ENCODE assay signal across 8 cellular contexts in the genomic region with DNA sequence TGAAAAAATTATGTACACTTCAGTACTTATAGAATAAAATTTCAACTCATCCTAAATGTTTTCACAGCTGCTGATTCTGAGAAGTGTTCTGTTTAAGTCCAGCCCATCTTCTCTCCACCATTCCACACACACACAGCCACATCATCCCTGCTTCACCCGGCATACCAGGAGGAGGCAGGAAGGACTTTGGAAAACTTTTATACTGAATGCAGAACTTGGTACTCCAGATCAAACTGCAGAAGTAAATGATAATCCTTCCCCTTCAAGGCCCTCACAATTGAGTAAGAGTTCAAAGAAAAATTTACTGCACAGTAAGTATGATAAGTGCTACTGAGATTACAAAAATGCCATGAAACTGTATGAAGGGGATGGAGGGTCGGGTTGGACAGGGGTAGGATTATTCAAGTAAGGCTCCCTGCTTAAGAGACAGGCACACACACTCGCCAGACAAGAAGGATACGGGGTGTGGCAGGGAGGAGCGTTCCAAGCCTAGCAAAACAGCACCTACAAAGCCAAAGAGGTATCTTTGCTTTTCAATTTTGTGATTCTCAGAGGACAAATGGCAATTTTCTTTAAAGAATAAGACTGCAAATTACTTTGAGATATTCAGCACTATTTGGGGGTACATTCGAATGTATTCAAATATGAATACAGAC. TPM values are rescaled to one million over a fixed set of nuclear protein-coding genes. Genes with fewer than 3 reads are reported as not detected.
A peak's percentile ranks its signal among the peaks of the same experiment; 100 is the strongest.
DNase-seq lines count a peak whose midpoint lies in the region; ATAC-seq and TF ChIP-seq lines count a peak whose summit lies in the region.

No MANE protein-coding gene starts in this region.

- WGBS in gastroesophageal sphincter (ENCODE audit: low coverage in 1 of 2), 2 donors = 15 to 28% methylated on average over 5 to 6 of the region's 6 CpGs

- no peak for TF ChIP-seq POLR2A in gastroesophageal sphincter (IDR thresholded peaks at IDR 0.05)

- H3K4me3 Mint-ChIP-seq in activated CD4-positive, alpha-beta memory T cell treated with anti-CD3 and anti-CD28 coated beads for 36 hours = peak overlapping the region; percentile 35
- no peak overlapping the region for H3K4me3 Mint-ChIP-seq in activated CD4-positive, alpha-beta memory T cell treated with anti-CD3 and anti-CD28 coated beads, Interleukin-2, amount 10 ng/mL, durations not matched to agents 7 days and 5 days
- peak overlapping the region; percentile 97 for H3K4me3 Mint-ChIP-seq in WTC11

- peak overlapping the region in 2 of 5 donors; percentile 20 to 40 for H3K9ac ChIP-seq in subcutaneous abdominal adipose tissue (ENCODE audit: low read length in 5 of 5)

- no peak for DNase-seq in activated CD4-positive, alpha-beta memory T cell treated with anti-CD3 and anti-CD28 coated beads for 36 hours
- DNase-seq in activated CD4-positive, alpha-beta memory T cell treated with anti-CD3 and anti-CD28 coated beads, Interleukin-2, amount 10 ng/mL, durations not matched to agents 7 days and 5 days = no peak
- no peak for DNase-seq in WTC11 (ENCODE audit: low spot score)
- DNase-seq in DMS 273 (lab: John Stamatoyannopoulos, UW; ENCODE audit: unreplicated experiment) = no peak
- DNase-seq in ecto neural progenitor cell (ENCODE audit: low spot score) = no peak
- DNase-seq in NCI-H1105 treated with DMSO at 0.1 percent for 48 hours (lab: John Stamatoyannopoulos, UW) = no peak

- TF ChIP-seq EP300 in gastroesophageal sphincter (IDR thresholded peaks at IDR 0.05) = no peak

- H3K4me3 ChIP-seq in gastroesophageal sphincter (peak overlapping the region; percentile 21 to 96), subcutaneous abdominal adipose tissue (ENCODE audit: low read depth in 1 of 5, low read length in 5 of 5) (peak overlapping the region in 2 of 5 donors; percentile 14 to 83)

- peaks cover 62% of the 10 kb centered on the region for H3K4me1 Mint-ChIP-seq in activated CD4-positive, alpha-beta memory T cell treated with anti-CD3 and anti-CD28 coated beads for 36 hours (ENCODE audit: low read depth)
- H3K4me1 Mint-ChIP-seq in activated CD4-positive, alpha-beta memory T cell treated with anti-CD3 and anti-CD28 coated beads, Interleukin-2, amount 10 ng/mL, durations not matched to agents 7 days and 5 days = peaks cover 53% of the 10 kb centered on the region
- H3K4me1 Mint-ChIP-seq in WTC11 = peaks cover 64% of the 10 kb centered on the region

- no peaks in the 10 kb centered on the region for H3K9me3 ChIP-seq in gastroesophageal sphincter
- H3K9me3 ChIP-seq in subcutaneous abdominal adipose tissue (ENCODE audit: control insufficient read depth in 5 of 5, low read length in 5 of 5) = no peaks in the 10 kb centered on the region

- H3K36me3 ChIP-seq in gastroesophageal sphincter (no peaks in the 10 kb centered on the region), subcutaneous abdominal adipose tissue (ENCODE audit: control insufficient read depth in 5 of 5, insufficient read depth in 5 of 5, low read length in 5 of 5) (no peaks in the 10 kb centered on the region)

- CTCF ChIA-PET in activated CD4-positive, alpha-beta memory T cell treated with anti-CD3 and anti-CD28 coated beads for 36 hours (lab: Charles Lee) = no interaction called here
- CTCF ChIA-PET in activated CD4-positive, alpha-beta memory T cell treated with anti-CD3 and anti-CD28 coated beads, Interleukin-2, amount 10 ng/mL, durations not matched to agents 7 days and 5 days (lab: Charles Lee) = no interaction called here
- CTCF ChIA-PET in WTC11 (lab: Charles Lee) = no interaction called here

- no peak overlapping the region for H3K27ac Mint-ChIP-seq in activated CD4-positive, alpha-beta memory T cell treated with anti-CD3 and anti-CD28 coated beads for 36 hours
- no peak overlapping the region for H3K27ac Mint-ChIP-seq in activated CD4-positive, alpha-beta memory T cell treated with anti-CD3 and anti-CD28 coated beads, Interleukin-2, amount 10 ng/mL, durations not matched to agents 7 days and 5 days
- peak overlapping the region; percentile 14; the same call in 1 of the 2 replicates for H3K27ac Mint-ChIP-seq in WTC11

- intact Hi-C loops in activated CD4-positive, alpha-beta memory T cell treated with anti-CD3 and anti-CD28 coated beads for 36 hours (cut with micrococcal nuclease) = no loop called here

- H3K27ac ChIP-seq in gastroesophageal sphincter (peak overlapping the region; percentile 94 to 99 (median 98)), subcutaneous abdominal adipose tissue (ENCODE audit: low read depth, low read length) (peak overlapping the region; percentile 96)

- H3K4me1 ChIP-seq in gastroesophageal sphincter (peaks cover 35 to 75% (median 36%) of the 10 kb centered on the region in 3 donors), subcutaneous abdominal adipose tissue (ENCODE audit: control insufficient read depth in 5 of 5, insufficient read depth in 5 of 5, low read length in 5 of 5) (peaks cover 4 to 42% (median 35%) of the 10 kb centered on the region in 5 donors)

- ATAC-seq in WTC11 = no peak
- ATAC-seq in gastroesophageal sphincter = no peak

- H3K36me3 Mint-ChIP-seq in activated CD4-positive, alpha-beta memory T cell treated with anti-CD3 and anti-CD28 coated beads for 36 hours = no peaks in the 10 kb centered on the region
- H3K36me3 Mint-ChIP-seq in activated CD4-positive, alpha-beta memory T cell treated with anti-CD3 and anti-CD28 coated beads, Interleukin-2, amount 10 ng/mL, durations not matched to agents 7 days and 5 days (ENCODE audit: low read depth) = peaks cover 8% of the 10 kb centered on the region
- H3K36me3 Mint-ChIP-seq in WTC11 = no peaks in the 10 kb centered on the region

- POLR2A ChIA-PET in activated CD4-positive, alpha-beta memory T cell treated with anti-CD3 and anti-CD28 coated beads for 36 hours (lab: Charles Lee) = interaction anchor here (0.7 to 2.2 kb wide), 5 partner anchors 38 to 184 kb away, joined by 3 to 25 read pairs (median 10); no protein-coding TSS in a partner anchor
- POLR2A ChIA-PET in activated CD4-positive, alpha-beta memory T cell treated with anti-CD3 and anti-CD28 coated beads, Interleukin-2, amount 10 ng/mL, durations not matched to agents 7 days and 5 days (lab: Charles Lee) = interaction anchor here (2.2 kb wide), 1 partner anchor 37 kb away, joined by 24 read pairs; no protein-coding TSS in a partner anchor
- POLR2A ChIA-PET in WTC11 (lab: Charles Lee) = no interaction called here

- TF ChIP-seq CTCF in WTC11 (IDR thresholded peaks at IDR 0.05) = no peak
- TF ChIP-seq CTCF in gastroesophageal sphincter (IDR thresholded peaks at IDR 0.05) = no peak

- no peaks in the 10 kb centered on the region for H3K27me3 ChIP-seq in gastroesophageal sphincter
- no peaks in the 10 kb centered on the region for H3K27me3 ChIP-seq in subcutaneous abdominal adipose tissue (ENCODE audit: control insufficient read depth in 5 of 5, insufficient read depth in 4 of 5, low read length in 5 of 5)

- no peaks in the 10 kb centered on the region for H3K9me3 Mint-ChIP-seq in activated CD4-positive, alpha-beta memory T cell treated with anti-CD3 and anti-CD28 coated beads for 36 hours
- H3K9me3 Mint-ChIP-seq in activated CD4-positive, alpha-beta memory T cell treated with anti-CD3 and anti-CD28 coated beads, Interleukin-2, amount 10 ng/mL, durations not matched to agents 7 days and 5 days = no peaks in the 10 kb centered on the region
- no peaks in the 10 kb centered on the region for H3K9me3 Mint-ChIP-seq in WTC11

- H3K27me3 Mint-ChIP-seq in activated CD4-positive, alpha-beta memory T cell treated with anti-CD3 and anti-CD28 coated beads for 36 hours = no peaks in the 10 kb centered on the region
- no peaks in the 10 kb centered on the region for H3K27me3 Mint-ChIP-seq in activated CD4-positive, alpha-beta memory T cell treated with anti-CD3 and anti-CD28 coated beads, Interleukin-2, amount 10 ng/mL, durations not matched to agents 7 days and 5 days
- no peaks in the 10 kb centered on the region for H3K27me3 Mint-ChIP-seq in WTC11 (ENCODE audit: low read depth)

TF ChIP-seq in WTC11, 78 proteins besides CTCF, POLR2A, EP300 and RAD21:
- TF ChIP-seq, protein P1, sequence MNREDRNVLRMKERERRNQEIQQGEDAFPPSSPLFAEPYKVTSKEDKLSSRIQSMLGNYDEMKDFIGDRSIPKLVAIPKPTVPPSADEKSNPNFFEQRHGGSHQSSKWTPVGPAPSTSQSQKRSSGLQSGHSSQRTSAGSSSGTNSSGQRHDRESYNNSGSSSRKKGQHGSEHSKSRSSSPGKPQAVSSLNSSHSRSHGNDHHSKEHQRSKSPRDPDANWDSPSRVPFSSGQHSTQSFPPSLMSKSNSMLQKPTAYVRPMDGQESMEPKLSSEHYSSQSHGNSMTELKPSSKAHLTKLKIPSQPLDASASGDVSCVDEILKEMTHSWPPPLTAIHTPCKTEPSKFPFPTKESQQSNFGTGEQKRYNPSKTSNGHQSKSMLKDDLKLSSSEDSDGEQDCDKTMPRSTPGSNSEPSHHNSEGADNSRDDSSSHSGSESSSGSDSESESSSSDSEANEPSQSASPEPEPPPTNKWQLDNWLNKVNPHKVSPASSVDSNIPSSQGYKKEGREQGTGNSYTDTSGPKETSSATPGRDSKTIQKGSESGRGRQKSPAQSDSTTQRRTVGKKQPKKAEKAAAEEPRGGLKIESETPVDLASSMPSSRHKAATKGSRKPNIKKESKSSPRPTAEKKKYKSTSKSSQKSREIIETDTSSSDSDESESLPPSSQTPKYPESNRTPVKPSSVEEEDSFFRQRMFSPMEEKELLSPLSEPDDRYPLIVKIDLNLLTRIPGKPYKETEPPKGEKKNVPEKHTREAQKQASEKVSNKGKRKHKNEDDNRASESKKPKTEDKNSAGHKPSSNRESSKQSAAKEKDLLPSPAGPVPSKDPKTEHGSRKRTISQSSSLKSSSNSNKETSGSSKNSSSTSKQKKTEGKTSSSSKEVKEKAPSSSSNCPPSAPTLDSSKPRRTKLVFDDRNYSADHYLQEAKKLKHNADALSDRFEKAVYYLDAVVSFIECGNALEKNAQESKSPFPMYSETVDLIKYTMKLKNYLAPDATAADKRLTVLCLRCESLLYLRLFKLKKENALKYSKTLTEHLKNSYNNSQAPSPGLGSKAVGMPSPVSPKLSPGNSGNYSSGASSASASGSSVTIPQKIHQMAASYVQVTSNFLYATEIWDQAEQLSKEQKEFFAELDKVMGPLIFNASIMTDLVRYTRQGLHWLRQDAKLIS (CRISPR knock-in tag; IDR thresholded peaks at IDR 0.05; ENCODE audit: borderline replicate concordance) = no peak
- no peak for TF ChIP-seq FOXJ3 (CRISPR knock-in tag; IDR thresholded peaks at IDR 0.05; ENCODE audit: borderline replicate concordance)
- TF ChIP-seq CREB1 (CRISPR knock-in tag; IDR thresholded peaks at IDR 0.05) = no peak
- TF ChIP-seq ZNF416 (CRISPR knock-in tag; IDR thresholded peaks at IDR 0.05) = no peak
- no peak for TF ChIP-seq NFE2L1 (CRISPR knock-in tag; IDR thresholded peaks at IDR 0.05)
- no peak for TF ChIP-seq ZNF396 (CRISPR knock-in tag; IDR thresholded peaks at IDR 0.05; ENCODE audit: borderline replicate concordance)

RNA-seq across cellular contexts. Expression of a gene that starts 2.6 kb away (rescaled TPM):
- total RNA-seq in activated CD4-positive, alpha-beta memory T cell treated with anti-CD3 and anti-CD28 coated beads for 36 hours = 10 to 100 TPM; 39.4 to 40.6 TPM
- 10 to 100 TPM; 22.5 to 23.5 TPM for total RNA-seq in activated CD4-positive, alpha-beta memory T cell treated with anti-CD3 and anti-CD28 coated beads, Interleukin-2, amount 10 ng/mL, durations not matched to agents 7 days and 5 days
- total RNA-seq in WTC11 (2021) (23.1 to 26.1 TPM (median 25.1 TPM) in 3 replicates), gastroesophageal sphincter (100 to 1,000 TPM in 1 of 4 donors, 10 to 100 TPM in 3; 55.7 to 116 (median 78.8) TPM)
